ENCODE assay signal across 8 cellular contexts in genomic region chr11:13462928-13463778, GRCh38. TPM values are rescaled to one million over a fixed set of nuclear protein-coding genes. Genes with fewer than 3 reads are reported as not detected.
DNase-seq lines count a peak whose midpoint lies in the region; ATAC-seq and TF ChIP-seq lines count a peak whose summit lies in the region.

Gene BTBD10 (minus strand): TSS chr11:13463222. CDS start chr11:13445124, 18,098 bp downstream.

- peak within 1 kb of the TSS; percentile 77 to 93 for H3K4me3 ChIP-seq in left lung

- no peaks in the 10 kb centered on the region for H3K9me3 ChIP-seq in left lung

- DNase-seq in CD1c-positive myeloid dendritic cell (ENCODE audit: extremely low spot score) (peak; percentile 99), NCI-H748 treated with DMSO at 0.1 percent for 48 hours (lab: John Stamatoyannopoulos, UW) (peak; percentile 82), dedifferentiated amniotic fluid mesenchymal stem cell (ENCODE audit: extremely low spot score) (peak; percentile 95), left lung (peak; percentile 96 to 97)
- DNase-seq in activated CD4-positive, alpha-beta T cell treated with anti-CD3 and anti-CD28 coated beads, Interleukin-2, amount 50 U/mL, for 24 hours (ENCODE audit: low read depth in 1 of 2, low spot score in 1 of 2): peak; percentile 77 to 89
- DNase-seq in stimulated activated CD4-positive, alpha-beta T cell treated with anti-CD3 and anti-CD28 coated beads, Interleukin-2, amount 100 ng/mL, for 4 hours (ENCODE audit: low read depth): peak; percentile 90

- H3K36me3 ChIP-seq in left lung: no peaks in the 10 kb centered on the region

- TF ChIP-seq CTCF in left lung (IDR thresholded peaks at IDR 0.05): peak in 1 of 2 donors; percentile 20

- no peaks in the 10 kb centered on the region for H3K27me3 ChIP-seq in left lung

- ATAC-seq in GM19397 (IDR thresholded peaks at IDR 0.05; ENCODE audit: unreplicated experiment) (peak; percentile 99), HG03565 (IDR thresholded peaks at IDR 0.05; ENCODE audit: unreplicated experiment) (peak; percentile 98), left lung (peak; percentile 98)

- H3K4me1 ChIP-seq in left lung: peaks cover 4 to 41% of the 10 kb centered on the region in 2 donors

- intact Hi-C loops in left lung (cut with DNase I): no loop called here

- H3K27ac ChIP-seq in left lung: peak within 1 kb of the TSS; percentile 86 to 96

RNA-seq across cellular contexts. Expression of gene BTBD10, which starts in this region (rescaled TPM):
- 10 to 100 TPM; 24.8 to 25.9 TPM for total RNA-seq in left lung

Comparison
In these comparisons a context has a peak if more than half of its experiments do, and no peak if none do; other contexts are left out.
1. Peak in every context shown above with its lines: DNase-seq, ATAC-seq, H3K4me3 ChIP-seq and H3K27ac ChIP-seq.